ENCODE assay signal across 1 cellular context in the genomic region with DNA sequence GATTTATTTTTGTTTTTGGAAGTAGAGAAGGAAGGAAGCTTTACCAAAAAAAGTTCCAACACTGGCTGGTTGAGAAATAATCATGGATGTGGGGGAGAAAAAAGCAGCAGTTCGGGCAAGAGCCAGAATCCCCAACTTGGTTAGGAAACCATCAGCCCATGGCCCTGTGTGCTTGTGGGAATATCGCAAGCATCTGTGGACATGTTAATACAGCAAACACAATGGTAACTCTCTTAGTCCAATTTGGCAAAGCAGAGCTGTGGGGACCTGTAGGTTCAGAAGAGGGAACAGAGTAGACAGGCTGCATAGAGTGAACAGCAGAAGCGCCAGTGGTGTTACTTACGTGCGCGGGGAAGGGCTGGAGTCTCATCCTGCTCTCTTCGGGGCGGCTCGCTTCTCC.
TF ChIP-seq lines count a peak whose summit lies in the region.

No MANE protein-coding gene starts in this region.

TF ChIP-seq in liver, 16 proteins besides CTCF, POLR2A, EP300 and RAD21 (continued from another document):
- TF ChIP-seq, protein P1, sequence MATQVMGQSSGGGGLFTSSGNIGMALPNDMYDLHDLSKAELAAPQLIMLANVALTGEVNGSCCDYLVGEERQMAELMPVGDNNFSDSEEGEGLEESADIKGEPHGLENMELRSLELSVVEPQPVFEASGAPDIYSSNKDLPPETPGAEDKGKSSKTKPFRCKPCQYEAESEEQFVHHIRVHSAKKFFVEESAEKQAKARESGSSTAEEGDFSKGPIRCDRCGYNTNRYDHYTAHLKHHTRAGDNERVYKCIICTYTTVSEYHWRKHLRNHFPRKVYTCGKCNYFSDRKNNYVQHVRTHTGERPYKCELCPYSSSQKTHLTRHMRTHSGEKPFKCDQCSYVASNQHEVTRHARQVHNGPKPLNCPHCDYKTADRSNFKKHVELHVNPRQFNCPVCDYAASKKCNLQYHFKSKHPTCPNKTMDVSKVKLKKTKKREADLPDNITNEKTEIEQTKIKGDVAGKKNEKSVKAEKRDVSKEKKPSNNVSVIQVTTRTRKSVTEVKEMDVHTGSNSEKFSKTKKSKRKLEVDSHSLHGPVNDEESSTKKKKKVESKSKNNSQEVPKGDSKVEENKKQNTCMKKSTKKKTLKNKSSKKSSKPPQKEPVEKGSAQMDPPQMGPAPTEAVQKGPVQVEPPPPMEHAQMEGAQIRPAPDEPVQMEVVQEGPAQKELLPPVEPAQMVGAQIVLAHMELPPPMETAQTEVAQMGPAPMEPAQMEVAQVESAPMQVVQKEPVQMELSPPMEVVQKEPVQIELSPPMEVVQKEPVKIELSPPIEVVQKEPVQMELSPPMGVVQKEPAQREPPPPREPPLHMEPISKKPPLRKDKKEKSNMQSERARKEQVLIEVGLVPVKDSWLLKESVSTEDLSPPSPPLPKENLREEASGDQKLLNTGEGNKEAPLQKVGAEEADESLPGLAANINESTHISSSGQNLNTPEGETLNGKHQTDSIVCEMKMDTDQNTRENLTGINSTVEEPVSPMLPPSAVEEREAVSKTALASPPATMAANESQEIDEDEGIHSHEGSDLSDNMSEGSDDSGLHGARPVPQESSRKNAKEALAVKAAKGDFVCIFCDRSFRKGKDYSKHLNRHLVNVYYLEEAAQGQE (IDR thresholded peaks at IDR 0.05): no peak
- no peak for TF ChIP-seq FOXA2 (IDR thresholded peaks at IDR 0.05)
- no peak for TF ChIP-seq HNF4G (IDR thresholded peaks at IDR 0.05)
- no peak for TF ChIP-seq JUND (IDR thresholded peaks at IDR 0.05)
- no peak for TF ChIP-seq GABPA (IDR thresholded peaks at IDR 0.05 in 1 of 2, conservative IDR thresholded peaks at IDR 0.05 in 1 of 2)
- TF ChIP-seq SP1 (IDR thresholded peaks at IDR 0.05): no peak
- TF ChIP-seq FOXA1 (IDR thresholded peaks at IDR 0.05): no peak
- TF ChIP-seq EGR1 (IDR thresholded peaks at IDR 0.05; ENCODE audit: low read depth in 2 of 2): no peak
- TF ChIP-seq TAF1 (conservative IDR thresholded peaks at IDR 0.05): no peak
- TF ChIP-seq, protein P2, sequence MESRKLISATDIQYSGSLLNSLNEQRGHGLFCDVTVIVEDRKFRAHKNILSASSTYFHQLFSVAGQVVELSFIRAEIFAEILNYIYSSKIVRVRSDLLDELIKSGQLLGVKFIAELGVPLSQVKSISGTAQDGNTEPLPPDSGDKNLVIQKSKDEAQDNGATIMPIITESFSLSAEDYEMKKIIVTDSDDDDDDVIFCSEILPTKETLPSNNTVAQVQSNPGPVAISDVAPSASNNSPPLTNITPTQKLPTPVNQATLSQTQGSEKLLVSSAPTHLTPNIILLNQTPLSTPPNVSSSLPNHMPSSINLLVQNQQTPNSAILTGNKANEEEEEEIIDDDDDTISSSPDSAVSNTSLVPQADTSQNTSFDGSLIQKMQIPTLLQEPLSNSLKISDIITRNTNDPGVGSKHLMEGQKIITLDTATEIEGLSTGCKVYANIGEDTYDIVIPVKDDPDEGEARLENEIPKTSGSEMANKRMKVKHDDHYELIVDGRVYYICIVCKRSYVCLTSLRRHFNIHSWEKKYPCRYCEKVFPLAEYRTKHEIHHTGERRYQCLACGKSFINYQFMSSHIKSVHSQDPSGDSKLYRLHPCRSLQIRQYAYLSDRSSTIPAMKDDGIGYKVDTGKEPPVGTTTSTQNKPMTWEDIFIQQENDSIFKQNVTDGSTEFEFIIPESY (IDR thresholded peaks at IDR 0.05): no peak
- TF ChIP-seq HNF4A (conservative IDR thresholded peaks at IDR 0.05): no peak
- TF ChIP-seq RXRA (IDR thresholded peaks at IDR 0.05): no peak
- TF ChIP-seq NR2F2 (IDR thresholded peaks at IDR 0.05): no peak
- TF ChIP-seq, protein P3, sequence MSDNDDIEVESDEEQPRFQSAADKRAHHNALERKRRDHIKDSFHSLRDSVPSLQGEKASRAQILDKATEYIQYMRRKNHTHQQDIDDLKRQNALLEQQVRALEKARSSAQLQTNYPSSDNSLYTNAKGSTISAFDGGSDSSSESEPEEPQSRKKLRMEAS (IDR thresholded peaks at IDR 0.05): no peak
